21 cellular contexts compared by ENCODE assay signal in genomic region chr14:79418649-79419415, GRCh38.
"Had no signal": no experiment of that assay in that cellular context is flagged by ENCODE, and none has a peak within 500 bp of the region (broad histone marks: within the 10 kb centered on the region; RNA-seq: fewer than 3 reads in every experiment).

No MANE protein-coding gene starts in this region.

- H3K4me1 ChIP-seq: right atrium auricular region, testis had no signal

- H3K4me3 ChIP-seq: body of pancreas, coronary artery, esophagus muscularis mucosa, right atrium auricular region, smooth muscle cell, testis, upper lobe of left lung had no signal

- H3K9me3 ChIP-seq: body of pancreas, esophagus muscularis mucosa, right atrium auricular region, testis, upper lobe of left lung had no signal

- H3K27me3 ChIP-seq: body of pancreas, esophagus muscularis mucosa, right atrium auricular region, testis, upper lobe of left lung had no signal

- ATAC-seq: left ventricle myocardium superior; natural killer cell treated with Interleukin-12 subunit alpha and Interleukin-12 subunit beta and Interleukin-15 and Interleukin-18, amount 100 ng/mL, for 72 hours; stimulated activated naive CD8-positive, alpha-beta T cell treated with anti-CD3 and anti-CD28 coated beads, Interleukin-15, Interleukin-2, amounts not matched to agents 100 U/mL and 50 U/mL, for 24 hours had no signal

- DNase-seq: activated CD4-positive, alpha-beta T cell treated with anti-CD3 and anti-CD28 coated beads, Interleukin-2, amount 50 U/mL, for 1 hour; activated CD8-positive, alpha-beta memory T cell treated with anti-CD3 and anti-CD28 coated beads for 24 hours; activated gamma-delta T cell treated with Interleukin-2 at 50 U/mL for 16 hours; activated naive CD8-positive, alpha-beta T cell treated with anti-CD3 and anti-CD28 coated beads for 36 hours; amygdala; body of pancreas; central memory CD4-positive, alpha-beta T cell; glutamatergic neuron; hypothalamus; kidney glomerular epithelial cell; left ventricle myocardium superior; nucleus accumbens; posterior cingulate gyrus; stimulated activated naive CD8-positive, alpha-beta T cell treated with anti-CD3 and anti-CD28 coated beads, Interleukin-15, Interleukin-2, amounts not matched to agents 100 U/mL and 50 U/mL, for 24 hours; testis; upper lobe of left lung had no signal

- H3K27ac ChIP-seq: body of pancreas, coronary artery, esophagus muscularis mucosa, right atrium auricular region, testis, upper lobe of left lung had no signal

- H3K36me3 ChIP-seq: esophagus muscularis mucosa, right atrium auricular region, upper lobe of left lung had no signal
